8 cellular contexts compared by ENCODE assay signal in the genomic region with DNA sequence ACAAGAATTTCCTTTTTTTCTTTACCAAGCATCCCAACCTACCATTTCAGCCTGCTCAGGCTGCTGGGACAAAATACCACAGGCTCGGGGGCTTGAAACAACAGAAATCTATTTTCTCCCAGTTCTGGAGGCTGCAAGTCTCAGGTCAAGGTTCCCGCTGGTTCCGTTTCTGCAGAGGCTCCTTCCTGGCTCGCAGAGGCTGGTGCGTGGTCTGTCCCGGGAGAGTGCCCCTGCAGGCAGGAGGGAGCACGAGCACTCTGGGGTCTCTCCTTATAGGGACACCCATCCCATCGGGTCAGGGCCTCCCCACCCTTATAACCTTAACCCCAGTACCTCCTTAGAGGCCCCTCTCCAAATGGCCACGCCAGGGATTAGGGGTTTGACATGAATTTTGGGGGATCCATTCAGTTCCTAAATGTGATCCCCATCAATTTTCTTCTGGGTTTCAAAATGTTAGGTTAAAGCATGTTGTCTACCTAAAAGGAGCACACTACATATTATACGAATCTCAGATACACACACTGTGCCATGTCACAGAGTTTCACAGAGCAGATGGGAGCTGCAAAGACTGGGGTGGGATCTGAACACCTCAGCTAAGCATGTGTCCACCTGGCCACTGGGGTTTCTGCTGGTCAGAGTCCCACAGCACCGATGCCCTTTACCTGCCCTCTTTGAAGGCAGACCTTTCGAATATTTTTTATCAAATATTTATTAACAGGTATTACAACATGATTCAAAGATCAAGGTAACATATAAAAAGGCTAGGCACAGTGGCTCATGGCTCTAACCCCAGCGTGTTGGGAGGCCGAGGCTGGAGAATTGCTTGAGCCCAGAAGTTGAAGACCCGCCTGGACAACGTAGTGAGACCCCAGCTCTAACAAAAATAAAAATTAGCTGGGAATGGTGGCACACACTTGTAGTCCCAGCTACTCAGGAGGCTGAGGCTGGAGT. TPM values are rescaled to one million over a fixed set of nuclear protein-coding genes. Genes with fewer than 3 reads are reported as not detected.
A peak's percentile ranks its signal among the peaks of the same experiment; 100 is the strongest.
DNase-seq lines count a peak whose midpoint lies in the region; ATAC-seq and TF ChIP-seq lines count a peak whose summit lies in the region.

No MANE protein-coding gene starts in this region.

- H3K36me3 Mint-ChIP-seq in HFFc6 (ENCODE audit: low read depth) = peaks cover 8% of the 10 kb centered on the region
- no peaks in the 10 kb centered on the region for H3K36me3 Mint-ChIP-seq in natural killer cell

- H3K4me3 ChIP-seq in epithelial cell of esophagus (ENCODE audit: low read length) = peak overlapping the region; percentile 33

- ATAC-seq in SK-N-SH treated with all-trans-retinoic acid at 6 μM for 48 hours (peak; percentile 85), natural killer cell (peak in 2 of 3 donors; percentile 62 to 70), HG02970 (IDR thresholded peaks at IDR 0.05; ENCODE audit: low FRiP score, unreplicated experiment) (no peak)

- H3K4me1 Mint-ChIP-seq in HFFc6 (ENCODE audit: low read depth) (peaks cover 20% of the 10 kb centered on the region), natural killer cell (peaks cover 6 to 15% of the 10 kb centered on the region in 2 donors)

- H3K27me3 Mint-ChIP-seq in HFFc6 (ENCODE audit: insufficient read depth) (no peaks in the 10 kb centered on the region; the same call in none of the 2 replicates), natural killer cell (ENCODE audit: low read depth in 2 of 2) (no peaks in the 10 kb centered on the region)

- peak overlapping the region; percentile 100 for H3K27ac Mint-ChIP-seq in HFFc6
- peak overlapping the region; percentile 85 to 89 for H3K27ac Mint-ChIP-seq in natural killer cell

- H3K9me3 Mint-ChIP-seq in HFFc6 (no peaks in the 10 kb centered on the region), natural killer cell (no peaks in the 10 kb centered on the region)

- intact Hi-C loops in natural killer cell (cut with micrococcal nuclease) = no loop called here

- H3K4me3 Mint-ChIP-seq in HFFc6 = peak overlapping the region; percentile 91
- H3K4me3 Mint-ChIP-seq in natural killer cell = peak overlapping the region; percentile 93

- DNase-seq in CMK (ENCODE audit: low read depth) = peak; percentile 76
- peak; percentile 33 for DNase-seq in HFFc6
- peak; percentile 25 for DNase-seq in epithelial cell of esophagus (ENCODE audit: low read depth)
- no peak for DNase-seq in natural killer cell
- no peak for DNase-seq in NCI-H1694 treated with DMSO at 0.1 percent for 48 hours (lab: John Stamatoyannopoulos, UW)
- DNase-seq in NCI-H1048 (lab: John Stamatoyannopoulos, UW) = no peak

- TF ChIP-seq CTCF in HFFc6 (IDR thresholded peaks at IDR 0.05) = peak; percentile 67
- TF ChIP-seq CTCF in epithelial cell of esophagus (IDR thresholded peaks at IDR 0.05; ENCODE audit: insufficient read depth, low read depth, low read length, missing control alignments) = peak; percentile 39
- TF ChIP-seq CTCF in natural killer cell (IDR thresholded peaks at IDR 0.05) = no peak

TF ChIP-seq in SK-N-SH treated with all-trans-retinoic acid at 6 μM for 48 hours, 23 proteins besides CTCF, POLR2A, EP300 and RAD21:
- TF ChIP-seq, protein P1, sequence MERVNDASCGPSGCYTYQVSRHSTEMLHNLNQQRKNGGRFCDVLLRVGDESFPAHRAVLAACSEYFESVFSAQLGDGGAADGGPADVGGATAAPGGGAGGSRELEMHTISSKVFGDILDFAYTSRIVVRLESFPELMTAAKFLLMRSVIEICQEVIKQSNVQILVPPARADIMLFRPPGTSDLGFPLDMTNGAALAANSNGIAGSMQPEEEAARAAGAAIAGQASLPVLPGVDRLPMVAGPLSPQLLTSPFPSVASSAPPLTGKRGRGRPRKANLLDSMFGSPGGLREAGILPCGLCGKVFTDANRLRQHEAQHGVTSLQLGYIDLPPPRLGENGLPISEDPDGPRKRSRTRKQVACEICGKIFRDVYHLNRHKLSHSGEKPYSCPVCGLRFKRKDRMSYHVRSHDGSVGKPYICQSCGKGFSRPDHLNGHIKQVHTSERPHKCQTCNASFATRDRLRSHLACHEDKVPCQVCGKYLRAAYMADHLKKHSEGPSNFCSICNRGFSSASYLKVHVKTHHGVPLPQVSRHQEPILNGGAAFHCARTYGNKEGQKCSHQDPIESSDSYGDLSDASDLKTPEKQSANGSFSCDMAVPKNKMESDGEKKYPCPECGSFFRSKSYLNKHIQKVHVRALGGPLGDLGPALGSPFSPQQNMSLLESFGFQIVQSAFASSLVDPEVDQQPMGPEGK (CRISPR knock-in tag; IDR thresholded peaks at IDR 0.05; ENCODE audit: borderline replicate concordance) = no peak
- TF ChIP-seq, protein P2, sequence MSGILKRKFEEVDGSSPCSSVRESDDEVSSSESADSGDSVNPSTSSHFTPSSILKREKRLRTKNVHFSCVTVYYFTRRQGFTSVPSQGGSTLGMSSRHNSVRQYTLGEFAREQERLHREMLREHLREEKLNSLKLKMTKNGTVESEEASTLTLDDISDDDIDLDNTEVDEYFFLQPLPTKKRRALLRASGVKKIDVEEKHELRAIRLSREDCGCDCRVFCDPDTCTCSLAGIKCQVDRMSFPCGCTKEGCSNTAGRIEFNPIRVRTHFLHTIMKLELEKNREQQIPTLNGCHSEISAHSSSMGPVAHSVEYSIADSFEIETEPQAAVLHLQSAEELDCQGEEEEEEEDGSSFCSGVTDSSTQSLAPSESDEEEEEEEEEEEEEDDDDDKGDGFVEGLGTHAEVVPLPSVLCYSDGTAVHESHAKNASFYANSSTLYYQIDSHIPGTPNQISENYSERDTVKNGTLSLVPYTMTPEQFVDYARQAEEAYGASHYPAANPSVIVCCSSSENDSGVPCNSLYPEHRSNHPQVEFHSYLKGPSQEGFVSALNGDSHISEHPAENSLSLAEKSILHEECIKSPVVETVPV (CRISPR knock-in tag; IDR thresholded peaks at IDR 0.05) = no peak
- TF ChIP-seq, protein P3, sequence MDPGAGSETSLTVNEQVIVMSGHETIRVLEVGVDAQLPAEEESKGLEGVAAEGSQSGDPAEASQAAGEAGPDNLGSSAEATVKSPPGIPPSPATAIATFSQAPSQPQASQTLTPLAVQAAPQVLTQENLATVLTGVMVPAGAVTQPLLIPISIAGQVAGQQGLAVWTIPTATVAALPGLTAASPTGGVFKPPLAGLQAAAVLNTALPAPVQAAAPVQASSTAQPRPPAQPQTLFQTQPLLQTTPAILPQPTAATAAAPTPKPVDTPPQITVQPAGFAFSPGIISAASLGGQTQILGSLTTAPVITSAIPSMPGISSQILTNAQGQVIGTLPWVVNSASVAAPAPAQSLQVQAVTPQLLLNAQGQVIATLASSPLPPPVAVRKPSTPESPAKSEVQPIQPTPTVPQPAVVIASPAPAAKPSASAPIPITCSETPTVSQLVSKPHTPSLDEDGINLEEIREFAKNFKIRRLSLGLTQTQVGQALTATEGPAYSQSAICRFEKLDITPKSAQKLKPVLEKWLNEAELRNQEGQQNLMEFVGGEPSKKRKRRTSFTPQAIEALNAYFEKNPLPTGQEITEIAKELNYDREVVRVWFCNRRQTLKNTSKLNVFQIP (CRISPR knock-in tag; IDR thresholded peaks at IDR 0.05; ENCODE audit: borderline replicate concordance, low read depth) = no peak
- TF ChIP-seq ZC3H10 (CRISPR knock-in tag; IDR thresholded peaks at IDR 0.05) (no peak), ISL1 (CRISPR knock-in tag; IDR thresholded peaks at IDR 0.05) (no peak), BACH2 (CRISPR knock-in tag; IDR thresholded peaks at IDR 0.05; ENCODE audit: borderline replicate concordance) (no peak), ZNF565 (CRISPR knock-in tag; conservative IDR thresholded peaks at IDR 0.05; ENCODE audit: low read depth) (no peak), ARNTL (CRISPR knock-in tag; IDR thresholded peaks at IDR 0.05; ENCODE audit: borderline replicate concordance, low read depth) (no peak), SNAI2 (CRISPR knock-in tag; IDR thresholded peaks at IDR 0.05) (no peak), CSDC2 (CRISPR knock-in tag; IDR thresholded peaks at IDR 0.05) (no peak), RARB (CRISPR knock-in tag; IDR thresholded peaks at IDR 0.05) (no peak), TCF4 (CRISPR knock-in tag; IDR thresholded peaks at IDR 0.05; ENCODE audit: borderline replicate concordance) (no peak)
- TF ChIP-seq, protein P4, sequence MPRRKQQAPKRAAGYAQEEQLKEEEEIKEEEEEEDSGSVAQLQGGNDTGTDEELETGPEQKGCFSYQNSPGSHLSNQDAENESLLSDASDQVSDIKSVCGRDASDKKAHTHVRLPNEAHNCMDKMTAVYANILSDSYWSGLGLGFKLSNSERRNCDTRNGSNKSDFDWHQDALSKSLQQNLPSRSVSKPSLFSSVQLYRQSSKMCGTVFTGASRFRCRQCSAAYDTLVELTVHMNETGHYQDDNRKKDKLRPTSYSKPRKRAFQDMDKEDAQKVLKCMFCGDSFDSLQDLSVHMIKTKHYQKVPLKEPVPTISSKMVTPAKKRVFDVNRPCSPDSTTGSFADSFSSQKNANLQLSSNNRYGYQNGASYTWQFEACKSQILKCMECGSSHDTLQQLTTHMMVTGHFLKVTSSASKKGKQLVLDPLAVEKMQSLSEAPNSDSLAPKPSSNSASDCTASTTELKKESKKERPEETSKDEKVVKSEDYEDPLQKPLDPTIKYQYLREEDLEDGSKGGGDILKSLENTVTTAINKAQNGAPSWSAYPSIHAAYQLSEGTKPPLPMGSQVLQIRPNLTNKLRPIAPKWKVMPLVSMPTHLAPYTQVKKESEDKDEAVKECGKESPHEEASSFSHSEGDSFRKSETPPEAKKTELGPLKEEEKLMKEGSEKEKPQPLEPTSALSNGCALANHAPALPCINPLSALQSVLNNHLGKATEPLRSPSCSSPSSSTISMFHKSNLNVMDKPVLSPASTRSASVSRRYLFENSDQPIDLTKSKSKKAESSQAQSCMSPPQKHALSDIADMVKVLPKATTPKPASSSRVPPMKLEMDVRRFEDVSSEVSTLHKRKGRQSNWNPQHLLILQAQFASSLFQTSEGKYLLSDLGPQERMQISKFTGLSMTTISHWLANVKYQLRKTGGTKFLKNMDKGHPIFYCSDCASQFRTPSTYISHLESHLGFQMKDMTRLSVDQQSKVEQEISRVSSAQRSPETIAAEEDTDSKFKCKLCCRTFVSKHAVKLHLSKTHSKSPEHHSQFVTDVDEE (CRISPR knock-in tag; IDR thresholded peaks at IDR 0.05) = no peak
TF ChIP-seq in SK-N-SH treated with all-trans-retinoic acid at 6 μM for 48 hours: peak in this region for 0.

RNA-seq across cellular contexts. Expression of a gene that starts 17.6 kb away (rescaled TPM):
- 10 to 100 TPM; 66.6 to 94.2 (median 75.5) TPM for total RNA-seq in HFFc6 (2021; fragmentation: NEBNext Ultra II Directional; extraction: Animal tissue kit (Norgen Biotek cat#: 25700))
- total RNA-seq in natural killer cell = 10 to 100 TPM; 15.9 to 23.0 (median 17.4) TPM

RNA-seq across cellular contexts. Expression of a gene that starts 21.2 kb away (rescaled TPM):
- 10 to 100 TPM; 36.9 to 43.6 (median 39.7) TPM for total RNA-seq in HFFc6 (2021; fragmentation: NEBNext Ultra II Directional; extraction: Animal tissue kit (Norgen Biotek cat#: 25700))
- 10 to 100 TPM; 25.6 to 30.6 (median 26.3) TPM for total RNA-seq in natural killer cell

RNA-seq across cellular contexts. Expression of a gene that starts 38.1 kb away (rescaled TPM):
- 1,000 to 10,000 TPM; 1,288 to 1,437 (median 1,316) TPM for total RNA-seq in HFFc6 (2021; fragmentation: NEBNext Ultra II Directional; extraction: Animal tissue kit (Norgen Biotek cat#: 25700))
- 1,000 to 10,000 TPM in 2 of 3 donors, 100 to 1,000 TPM in 1; 815 to 1,068 (median 1,001) TPM for total RNA-seq in natural killer cell

RNA-seq across cellular contexts. Expression of a gene that starts 58.0 kb away (rescaled TPM):
- not detected for total RNA-seq in HFFc6 (2021; fragmentation: NEBNext Ultra II Directional; extraction: Animal tissue kit (Norgen Biotek cat#: 25700))
- under 1 TPM in 1 of 3 donors, not detected in 2; 0.61 TPM for total RNA-seq in natural killer cell

Comparison
In these comparisons a context has a peak if more than half of its experiments do, and no peak if none do; other contexts are left out.
1. DNase-seq: peak in CMK (single experiment), HFFc6 (single experiment) and epithelial cell of esophagus (single experiment); none in natural killer cell (single experiment), NCI-H1694 treated with DMSO at 0.1 percent for 48 hours (single experiment) and NCI-H1048 (single experiment).